In the genomic region with DNA sequence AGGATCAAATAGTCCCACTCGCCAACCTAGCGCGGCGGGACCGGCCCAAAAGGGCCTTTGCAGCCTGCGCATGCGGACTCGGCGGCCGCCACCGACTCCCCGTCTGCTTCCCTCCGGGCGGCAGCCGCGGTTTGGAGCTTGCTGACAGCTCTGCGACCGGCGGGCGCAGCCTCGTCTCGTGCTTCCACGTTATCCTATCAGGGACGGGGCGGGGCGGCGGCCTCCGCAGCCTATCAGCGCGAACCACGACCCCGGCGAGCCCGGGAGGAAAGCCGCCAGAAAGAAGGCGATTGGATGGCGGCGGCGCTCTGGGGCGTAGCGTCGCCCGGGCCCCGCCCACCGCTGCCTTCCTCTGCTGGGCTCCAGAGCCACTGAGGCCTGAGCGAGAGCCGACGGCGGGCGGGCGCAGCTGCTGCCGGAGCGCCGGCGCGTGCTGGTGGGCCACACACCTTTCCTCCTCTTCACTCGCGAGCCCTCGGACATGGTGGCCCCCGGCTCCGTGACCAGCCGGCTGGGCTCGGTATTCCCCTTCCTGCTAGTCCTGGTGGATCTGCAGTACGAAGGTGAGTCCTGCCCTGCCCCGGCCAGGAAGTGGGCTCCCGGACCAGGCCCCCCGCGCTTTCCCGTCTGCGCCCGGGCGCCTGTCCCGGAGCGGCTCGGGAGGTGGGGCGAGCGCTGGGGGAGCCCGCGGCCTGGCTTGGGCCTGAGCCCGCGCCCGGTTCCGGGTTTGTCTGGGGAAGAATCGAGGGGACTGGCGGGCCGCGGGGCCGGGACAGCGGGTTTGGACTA, we compare ENCODE assay signal across 8 cellular contexts. TPM values are rescaled to one million over a fixed set of nuclear protein-coding genes. Genes with fewer than 3 reads are reported as not detected.
DNase-seq lines count a peak whose midpoint lies in the region; ATAC-seq and TF ChIP-seq lines count a peak whose summit lies in the region.

A gene with protein sequence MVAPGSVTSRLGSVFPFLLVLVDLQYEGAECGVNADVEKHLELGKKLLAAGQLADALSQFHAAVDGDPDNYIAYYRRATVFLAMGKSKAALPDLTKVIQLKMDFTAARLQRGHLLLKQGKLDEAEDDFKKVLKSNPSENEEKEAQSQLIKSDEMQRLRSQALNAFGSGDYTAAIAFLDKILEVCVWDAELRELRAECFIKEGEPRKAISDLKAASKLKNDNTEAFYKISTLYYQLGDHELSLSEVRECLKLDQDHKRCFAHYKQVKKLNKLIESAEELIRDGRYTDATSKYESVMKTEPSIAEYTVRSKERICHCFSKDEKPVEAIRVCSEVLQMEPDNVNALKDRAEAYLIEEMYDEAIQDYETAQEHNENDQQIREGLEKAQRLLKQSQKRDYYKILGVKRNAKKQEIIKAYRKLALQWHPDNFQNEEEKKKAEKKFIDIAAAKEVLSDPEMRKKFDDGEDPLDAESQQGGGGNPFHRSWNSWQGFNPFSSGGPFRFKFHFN (plus strand): TSS at position 365 of the 789 bp plus-strand sequence. CDS start 117 bp downstream, at position 482.

- POLR2A ChIA-PET in activated CD4-positive, alpha-beta T cell treated with anti-CD3 and anti-CD28 coated beads, Interleukin-2, amount 10 ng/mL, durations not matched to agents 7 days and 5 days (lab: Charles Lee): no interaction called here

- intact Hi-C loops in left colon (cut with DNase I, micrococcal nuclease): no loop called here

- peaks cover 23% of the 10 kb centered on the region; the same call in 1 of the 2 replicates for H4K20me1 ChIP-seq in BLaER1

- H3K4me3 ChIP-seq in BLaER1 (peak within 1 kb of the TSS; percentile 96), coronary artery (peak within 1 kb of the TSS; percentile 97)

- no peak for TF ChIP-seq CTCF in coronary artery (IDR thresholded peaks at IDR 0.05)

- DNase-seq in NCI-H69 (lab: John Stamatoyannopoulos, UW): peak; percentile 99
- peak; percentile 97 for DNase-seq in activated CD4-positive, alpha-beta T cell treated with anti-CD3 and anti-CD28 coated beads, Interleukin-2, amount 10 ng/mL, durations not matched to agents 7 days and 5 days
- DNase-seq in coronary artery (ENCODE audit: low spot score): peak; percentile 99
- DNase-seq in left colon: peak; percentile 99
- DNase-seq in stimulated activated CD4-positive, alpha-beta T cell treated with anti-CD3 and anti-CD28 coated beads, Interleukin-1b, Interleukin-23, amount 100 ng/mL, for 48 hours: peak; percentile 98

- H3K27me3 ChIP-seq in BLaER1: no peaks in the 10 kb centered on the region

- peak within 1 kb of the TSS; percentile 97 for H3K27ac Mint-ChIP-seq in activated CD4-positive, alpha-beta T cell treated with anti-CD3 and anti-CD28 coated beads, Interleukin-2, amount 10 ng/mL, durations not matched to agents 7 days and 5 days

- CTCF ChIA-PET in activated CD4-positive, alpha-beta T cell treated with anti-CD3 and anti-CD28 coated beads, Interleukin-2, amount 10 ng/mL, durations not matched to agents 7 days and 5 days (lab: Charles Lee): interaction anchor here (0.9 to 1.0 kb wide), 2 partner anchors 10 to 112 kb away, joined by 3 to 4 read pairs; no protein-coding TSS in a partner anchor

- no peaks in the 10 kb centered on the region for H3K9me3 Mint-ChIP-seq in activated CD4-positive, alpha-beta T cell treated with anti-CD3 and anti-CD28 coated beads, Interleukin-2, amount 10 ng/mL, durations not matched to agents 7 days and 5 days

- peak within 1 kb of the TSS; percentile 90 for H3K4me2 ChIP-seq in BLaER1

- peak within 1 kb of the TSS; percentile 97 for H3K9ac ChIP-seq in BLaER1

- H3K27ac ChIP-seq in BLaER1 (peak within 1 kb of the TSS; percentile 95), coronary artery (peak within 1 kb of the TSS; percentile 97 to 98)

- H3K4me1 Mint-ChIP-seq in activated CD4-positive, alpha-beta T cell treated with anti-CD3 and anti-CD28 coated beads, Interleukin-2, amount 10 ng/mL, durations not matched to agents 7 days and 5 days: peaks cover 60% of the 10 kb centered on the region

- H3K27me3 Mint-ChIP-seq in activated CD4-positive, alpha-beta T cell treated with anti-CD3 and anti-CD28 coated beads, Interleukin-2, amount 10 ng/mL, durations not matched to agents 7 days and 5 days: no peaks in the 10 kb centered on the region

- peaks cover 32% of the 10 kb centered on the region for H3K36me3 Mint-ChIP-seq in activated CD4-positive, alpha-beta T cell treated with anti-CD3 and anti-CD28 coated beads, Interleukin-2, amount 10 ng/mL, durations not matched to agents 7 days and 5 days (ENCODE audit: low read depth)

- ATAC-seq in GM19328 (IDR thresholded peaks at IDR 0.05; ENCODE audit: unreplicated experiment) (peak; percentile 93), HG03520 (IDR thresholded peaks at IDR 0.05; ENCODE audit: unreplicated experiment) (peak; percentile 94), left colon (peak; percentile 93)

- H3K36me3 ChIP-seq in BLaER1: peaks cover 10% of the 10 kb centered on the region

- peaks cover 29% of the 10 kb centered on the region for H3K9me3 ChIP-seq in BLaER1

- H3K4me1 ChIP-seq in BLaER1: peaks cover 27% of the 10 kb centered on the region

- H3K4me3 Mint-ChIP-seq in activated CD4-positive, alpha-beta T cell treated with anti-CD3 and anti-CD28 coated beads, Interleukin-2, amount 10 ng/mL, durations not matched to agents 7 days and 5 days: peak within 1 kb of the TSS; percentile 88

RNA-seq across cellular contexts. Expression of the gene that starts here (rescaled TPM):
- total RNA-seq in activated CD4-positive, alpha-beta T cell treated with anti-CD3 and anti-CD28 coated beads, Interleukin-2, amount 10 ng/mL, durations not matched to agents 7 days and 5 days: 10 to 100 TPM; 20.3 to 21.6 TPM
- 10 to 100 TPM; 59.3 to 60.2 TPM for total RNA-seq in left colon

Comparison
In these comparisons a context has a peak if more than half of its experiments do, and no peak if none do; other contexts are left out.
1. Peak in every context shown above with its lines: DNase-seq, ATAC-seq, H3K4me3 ChIP-seq and H3K27ac ChIP-seq.